Comparison of ENCODE assay signal across 1 cellular context in genomic region chr9:19229725-19230355, GRCh38.
TF ChIP-seq lines count a peak whose summit lies in the region.

No MANE protein-coding gene starts in this region.

TF ChIP-seq in WTC11, 78 proteins besides CTCF, POLR2A, EP300 and RAD21 (continued from another document):
- TF ChIP-seq FOXP4 (CRISPR knock-in tag; IDR thresholded peaks at IDR 0.05) (0 out of 2 replicates have a peak, but pooled peaks have one; percentile 11), NR1H2 (CRISPR knock-in tag; IDR thresholded peaks at IDR 0.05) (no peak), E2F5 (CRISPR knock-in tag; IDR thresholded peaks at IDR 0.05) (0 out of 2 replicates have a peak, but pooled peaks have one; percentile 1), MAX (CRISPR knock-in tag; IDR thresholded peaks at IDR 0.05) (peak; percentile 56), ZNF263 (CRISPR knock-in tag; IDR thresholded peaks at IDR 0.05; ENCODE audit: low read depth) (0 out of 2 replicates have a peak, but pooled peaks have one; percentile 4), HMGXB4 (CRISPR knock-in tag; IDR thresholded peaks at IDR 0.05) (no peak), RORB (CRISPR knock-in tag; IDR thresholded peaks at IDR 0.05) (no peak), ARID4B (CRISPR knock-in tag; IDR thresholded peaks at IDR 0.05; ENCODE audit: borderline replicate concordance) (0 out of 2 replicates have a peak, but pooled peaks have one; percentile 27), FOXK1 (CRISPR knock-in tag; IDR thresholded peaks at IDR 0.05) (peak; percentile 50; the same call in 1 of the 2 replicates), EMX1 (CRISPR knock-in tag; IDR thresholded peaks at IDR 0.05) (0 out of 2 replicates have a peak, but pooled peaks have one; percentile 52), ZNF317 (CRISPR knock-in tag; IDR thresholded peaks at IDR 0.05; ENCODE audit: borderline replicate concordance, low read depth) (0 out of 2 replicates have a peak, but pooled peaks have one; percentile 21)
